Comparison of ENCODE assay signal across 8 cellular contexts in the genomic region with DNA sequence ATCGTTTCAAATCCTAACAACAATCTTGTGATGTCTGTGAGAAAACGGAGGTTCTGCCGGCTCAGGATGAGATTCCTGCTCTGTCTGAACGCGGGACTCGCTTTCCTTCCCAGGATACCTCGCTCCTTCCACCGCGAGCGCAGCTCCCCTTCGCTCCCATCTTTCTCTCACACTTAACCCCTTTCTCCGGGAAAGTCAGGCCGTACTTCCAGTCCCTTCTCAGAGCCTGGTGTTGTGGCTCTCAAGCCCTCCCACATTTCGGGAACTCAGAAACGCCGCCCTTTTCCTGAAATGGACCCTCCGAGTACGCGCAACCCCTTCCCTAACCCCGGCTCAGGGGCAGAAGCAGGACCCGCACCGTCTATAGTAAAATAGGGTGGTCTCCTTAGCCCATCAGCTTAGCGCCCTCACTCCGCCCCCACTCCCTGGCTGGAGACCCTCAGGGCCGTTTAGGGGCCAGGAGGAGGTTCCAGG. TPM values are rescaled to one million over a fixed set of nuclear protein-coding genes. Genes with fewer than 3 reads are reported as not detected.
DNase-seq lines count a peak whose midpoint lies in the region; ATAC-seq and TF ChIP-seq lines count a peak whose summit lies in the region.

No MANE protein-coding gene starts in this region.

- H2AFZ ChIP-seq in Loucy (ENCODE audit: low read length) = peak overlapping the region; percentile 99
- H2AFZ ChIP-seq in parathyroid adenoma = peak overlapping the region; percentile 99

- H3K36me3 Mint-ChIP-seq in activated T-cell treated with anti-CD3 and anti-CD28 coated beads, Interleukin-2, amount 50 U/mL, for 72 hours (ENCODE audit: insufficient read depth in 2 of 2) = peaks cover 6 to 16% of the 10 kb centered on the region in 2 donors

- H3K4me1 Mint-ChIP-seq in activated T-cell treated with anti-CD3 and anti-CD28 coated beads, Interleukin-2, amount 50 U/mL, for 72 hours (ENCODE audit: low read depth) = peaks cover 56% of the 10 kb centered on the region

- TF ChIP-seq CTCF in Loucy (conservative IDR thresholded peaks at IDR 0.05; ENCODE audit: low read length) (no peak), parathyroid adenoma (IDR thresholded peaks at IDR 0.05) (no peak)

- peak overlapping the region; percentile 94 to 100 for H3K4me3 Mint-ChIP-seq in activated T-cell treated with anti-CD3 and anti-CD28 coated beads, Interleukin-2, amount 50 U/mL, for 72 hours

- H4K20me1 ChIP-seq in Loucy (ENCODE audit: insufficient read depth, low read length, poor library complexity, severe bottlenecking) = peaks cover 38% of the 10 kb centered on the region

- peak overlapping the region; percentile 100 for H3K27ac ChIP-seq in parathyroid adenoma

- no peaks in the 10 kb centered on the region for H3K9me3 Mint-ChIP-seq in activated T-cell treated with anti-CD3 and anti-CD28 coated beads, Interleukin-2, amount 50 U/mL, for 72 hours

- H3K4me1 ChIP-seq in Loucy (ENCODE audit: insufficient read depth, low read length, poor library complexity, severe bottlenecking) (peaks cover 39% of the 10 kb centered on the region), parathyroid adenoma (peaks cover 6% of the 10 kb centered on the region)

- no peaks in the 10 kb centered on the region for H3F3A ChIP-seq in Loucy (ENCODE audit: low read depth)

- H3K79me2 ChIP-seq in Loucy (ENCODE audit: insufficient read depth, low read length) (peaks cover 42% of the 10 kb centered on the region), parathyroid adenoma (peaks cover 19% of the 10 kb centered on the region)

- H3K9me2 ChIP-seq in Loucy (replicated peaks; ENCODE audit: low read depth, low read length) = no peaks in the 10 kb centered on the region

- H3K9me3 ChIP-seq in Loucy (ENCODE audit: insufficient read depth, low read depth, low read length) = no peaks in the 10 kb centered on the region
- H3K9me3 ChIP-seq in parathyroid adenoma (ENCODE audit: control insufficient read depth, low read length) = no peaks in the 10 kb centered on the region

- H3K4me2 ChIP-seq in Loucy (ENCODE audit: low read depth, low read length, poor library complexity, severe bottlenecking) (peak overlapping the region; percentile 88), parathyroid adenoma (ENCODE audit: low read length) (peak overlapping the region; percentile 93)

- peak overlapping the region; percentile 93 for H3K4me3 ChIP-seq in Loucy (ENCODE audit: low read length, poor library complexity, severe bottlenecking)
- H3K4me3 ChIP-seq in parathyroid adenoma (ENCODE audit: low read depth, low read length) = peak overlapping the region; percentile 88

- no peaks in the 10 kb centered on the region for H3K27me3 ChIP-seq in Loucy (ENCODE audit: insufficient read depth, low read length, poor library complexity, severe bottlenecking)
- H3K27me3 ChIP-seq in parathyroid adenoma (ENCODE audit: control insufficient read depth, insufficient read depth, low read length) = no peaks in the 10 kb centered on the region

- DNase-seq in AG08396 (ENCODE audit: low spot score) (peak; percentile 38), Right ventricle myocardium superior (peak; percentile 64), NCI-H2029 (lab: John Stamatoyannopoulos, UW) (no peak)
- DNase-seq in activated T-cell treated with anti-CD3 and anti-CD28 coated beads, Interleukin-2, amount 50 U/mL, for 72 hours = no peak
- DNase-seq in stimulated activated CD8-positive, alpha-beta memory T cell treated with anti-CD3 and anti-CD28 coated beads, Interleukin-4, amount 100 ng/mL, for 48 hours = no peak

- intact Hi-C loops in Right ventricle myocardium superior (cut with DNase I) = no loop called here

- ATAC-seq in GM18502 (IDR thresholded peaks at IDR 0.05; ENCODE audit: poor library complexity, unreplicated experiment) (peak; percentile 5), Right ventricle myocardium superior (ENCODE audit: poor library complexity) (peak; percentile 45)
- peak; percentile 13 to 14 for ATAC-seq in activated T-cell treated with anti-CD3 and anti-CD28 coated beads, Interleukin-2, amount 50 U/mL, for 72 hours (replicated peaks in 1 of 2)

- H3K27ac Mint-ChIP-seq in activated T-cell treated with anti-CD3 and anti-CD28 coated beads, Interleukin-2, amount 50 U/mL, for 72 hours = peak overlapping the region; percentile 98

- H3K36me3 ChIP-seq in Loucy (ENCODE audit: insufficient read depth, low read length) = no peaks in the 10 kb centered on the region
- H3K36me3 ChIP-seq in parathyroid adenoma (ENCODE audit: control insufficient read depth, insufficient read depth, low read length) = no peaks in the 10 kb centered on the region

- H3K9ac ChIP-seq in Loucy (ENCODE audit: low read depth, low read length, poor library complexity, severe bottlenecking) = peak overlapping the region; percentile 92
- peak overlapping the region; percentile 88 for H3K9ac ChIP-seq in parathyroid adenoma

- no peaks in the 10 kb centered on the region for H3K27me3 Mint-ChIP-seq in activated T-cell treated with anti-CD3 and anti-CD28 coated beads, Interleukin-2, amount 50 U/mL, for 72 hours (ENCODE audit: low read depth)

RNA-seq across cellular contexts. Expression of a gene that starts 0.4 kb away (rescaled TPM):
- 10 to 100 TPM; 51.3 to 54.6 TPM for total RNA-seq in activated T-cell treated with anti-CD3 and anti-CD28 coated beads, Interleukin-2, amount 50 U/mL, for 72 hours
- 40.8 TPM for total RNA-seq in Right ventricle myocardium superior

RNA-seq across cellular contexts. Expression of a gene that starts 47.6 kb away (rescaled TPM):
- total RNA-seq in activated T-cell treated with anti-CD3 and anti-CD28 coated beads, Interleukin-2, amount 50 U/mL, for 72 hours = 10 to 100 TPM; 31.6 to 40.7 TPM
- total RNA-seq in Right ventricle myocardium superior = 6.9 TPM

Comparison
In these comparisons a context has a peak if more than half of its experiments do, and no peak if none do; other contexts are left out.
1. DNase-seq: peak in AG08396 (single experiment) and Right ventricle myocardium superior (single experiment); none in activated T-cell treated with anti-CD3 and anti-CD28 coated beads, Interleukin-2, amount 50 U/mL, for 72 hours (0 of 2), NCI-H2029 (single experiment) and stimulated activated CD8-positive, alpha-beta memory T cell treated with anti-CD3 and anti-CD28 coated beads, Interleukin-4, amount 100 ng/mL, for 48 hours (single experiment).
2. Peak in every context shown above with its lines, with median percentiles within 50 percentile points of each other: ATAC-seq.